Comparison of ENCODE assay signal across 20 cellular contexts in the genomic region with DNA sequence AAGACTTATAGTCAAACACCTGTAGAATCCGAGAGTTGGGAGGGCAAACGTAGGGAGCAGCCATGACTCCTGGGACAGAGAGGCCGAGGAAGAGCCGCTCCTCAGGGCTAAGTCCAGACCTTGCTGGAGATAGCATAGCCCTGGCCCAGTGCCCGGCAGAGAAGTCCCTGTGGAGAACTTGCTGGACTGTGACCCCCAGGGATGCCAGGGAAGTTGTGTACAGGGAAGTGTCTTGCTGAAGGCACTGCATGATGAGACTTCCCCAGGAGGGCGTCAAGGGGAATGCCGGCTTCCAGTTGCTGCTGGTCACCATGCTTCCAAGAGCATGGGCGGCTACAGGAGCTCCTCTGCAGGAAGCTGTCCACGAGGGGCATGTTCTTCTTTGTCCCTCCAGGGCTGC. TPM values are rescaled to one million over a fixed set of nuclear protein-coding genes. Genes with fewer than 3 reads are reported as not detected.
DNase-seq lines count a peak whose midpoint lies in the region; ATAC-seq and TF ChIP-seq lines count a peak whose summit lies in the region.
"Had no signal": no experiment of that assay in that cellular context is flagged by ENCODE, and none has a peak within 500 bp of the region (broad histone marks: within the 10 kb centered on the region; RNA-seq: fewer than 3 reads in every experiment).

No MANE protein-coding gene starts in this region.

- ATAC-seq in mucosa of descending colon (peak; percentile 92), GM19452 (IDR thresholded peaks at IDR 0.05; ENCODE audit: unreplicated experiment) (no peak), GM21825 (IDR thresholded peaks at IDR 0.05; ENCODE audit: unreplicated experiment) (no peak)

- H3K27me3 ChIP-seq in hepatocyte (no peaks in the 10 kb centered on the region), stomach (no peaks in the 10 kb centered on the region)
- H3K27me3 ChIP-seq: MG63 had no signal

- TF ChIP-seq CTCF in hepatocyte (IDR thresholded peaks at IDR 0.05; ENCODE audit: poor library complexity) (no peak), mucosa of descending colon (IDR thresholded peaks at IDR 0.05) (no peak), stomach (IDR thresholded peaks at IDR 0.05) (no peak)

- no peak overlapping the region for H3K4me3 ChIP-seq in hepatocyte
- no peak overlapping the region for H3K4me3 ChIP-seq in mucosa of descending colon
- H3K4me3 ChIP-seq in stomach = no peak overlapping the region
- H3K4me3 ChIP-seq: MG63 had no signal

- no peak for TF ChIP-seq POLR2A in stomach (IDR thresholded peaks at IDR 0.05)

- TF ChIP-seq EP300 in stomach (IDR thresholded peaks at IDR 0.05) = no peak

- no peaks in the 10 kb centered on the region for H3K9me2 ChIP-seq in hepatocyte (replicated peaks; ENCODE audit: insufficient read depth)

- intact Hi-C loops in mucosa of descending colon (cut with DNase I, micrococcal nuclease) = no loop called here
- intact Hi-C loops in stomach (cut with DNase I; ENCODE audit: low total_unique reads) = no loop called here

- peak overlapping the region; percentile 34 for H3K27ac ChIP-seq in hepatocyte
- no peak overlapping the region for H3K27ac ChIP-seq in stomach

- DNase-seq in HT-29 (ENCODE audit: low spot score) = peak; percentile 8
- DNase-seq in hepatocyte (ENCODE audit: low spot score) = no peak
- DNase-seq in mucosa of descending colon = peak; percentile 91 to 92 (median 92)
- peak; percentile 55 for DNase-seq in stomach
- DNase-seq in NK-92 treated with Interleukin-12 subunit alpha and Interleukin-12 subunit beta, amount 100 ng/mL, for 24 hours (lab: John Stamatoyannopoulos, UW) = no peak
- DNase-seq in EL = no peak
- DNase-seq: DMS79 treated with DMSO at 0.1 percent for 48 hours, GDM1, MG63, NCI-H1105, NCI-H187 treated with DMSO at 0.1 percent for 48 hours, NCI-H2171, NCI-H446 treated with DMSO at 0.1 percent for 48 hours, NCI-H774, Right ventricle myocardium superior had no signal

- H3K4me1 ChIP-seq in hepatocyte (ENCODE audit: insufficient read depth) = no peaks in the 10 kb centered on the region
- peaks cover 9% of the 10 kb centered on the region for H3K4me1 ChIP-seq in mucosa of descending colon (ENCODE audit: low read depth)
- H3K4me1 ChIP-seq in stomach = peaks cover 0 to 19% (median 10%) of the 10 kb centered on the region in 4 donors
- H3K4me1 ChIP-seq: Caco-2 had no signal

- no peaks in the 10 kb centered on the region for H4K20me1 ChIP-seq in hepatocyte (ENCODE audit: insufficient read depth, poor library complexity, severe bottlenecking)

- WGBS in hepatocyte (ENCODE audit: low lambda C conversion rate, missing lambda C conversion rate) = 84% methylated on average over 9 of the region's 9 CpGs
- 71 to 79% (median 77%) methylated on average over 8 to 9 of the region's 9 CpGs for WGBS in stomach, 5 donors

- H3K36me3 ChIP-seq in hepatocyte (replicated peaks; ENCODE audit: insufficient read depth, low read depth) (no peaks in the 10 kb centered on the region), mucosa of descending colon (ENCODE audit: low read depth) (no peaks in the 10 kb centered on the region), stomach (peaks cover 0 to 23% (median 10%) of the 10 kb centered on the region in 4 donors)
- H3K36me3 ChIP-seq: MG63 had no signal

- H3K9me3 ChIP-seq in hepatocyte (ENCODE audit: low read depth) (no peaks in the 10 kb centered on the region), mucosa of descending colon (no peaks in the 10 kb centered on the region), stomach (no peaks in the 10 kb centered on the region)
- H3K9me3 ChIP-seq: Caco-2, MG63 had no signal

- no peaks in the 10 kb centered on the region for H3K79me2 ChIP-seq in hepatocyte

- no peak overlapping the region for H2AFZ ChIP-seq in hepatocyte

- no peak overlapping the region for H3K4me2 ChIP-seq in hepatocyte

RNA-seq across cellular contexts. Expression of a gene that starts 8.6 kb away (rescaled TPM):
- total RNA-seq in HT-29 (2014; rRNA removed; shearing (Covaris generic)) = not detected in 2 replicates
- total RNA-seq in hepatocyte (not detected in 2 replicates), mucosa of descending colon (under 1 TPM; 0.19 to 0.32 (median 0.19) TPM), stomach (under 1 TPM in 1 of 5 donors, not detected in 4; 0.72 TPM)
- polyA plus RNA-seq in hepatocyte (0.23 and 0.74 TPM in 2 replicates), stomach (under 1 TPM in 2 of 3 donors, not detected in 1; 0.13 to 0.50 TPM)
- total RNA-seq: A673, Right ventricle myocardium superior had no signal
- polyA plus RNA-seq: CD14-positive monocyte had no signal

RNA-seq across cellular contexts. Expression of a gene that starts 29.6 kb away (rescaled TPM):
- total RNA-seq in HT-29 (2014; rRNA removed; shearing (Covaris generic)) = 50.5 and 57.7 TPM in 2 replicates
- total RNA-seq in hepatocyte (95.7 and 101 TPM in 2 replicates), mucosa of descending colon (100 to 1,000 TPM; 148 to 263 (median 244) TPM), stomach (100 to 1,000 TPM in 4 of 5 donors, 10 to 100 TPM in 1; 12.8 to 204 (median 115) TPM)
- polyA plus RNA-seq in hepatocyte (122 and 135 TPM in 2 replicates), stomach (100 to 1,000 TPM in 2 of 3 donors, 10 to 100 TPM in 1; 87.5 to 132 (median 110) TPM)

Comparison
In these comparisons a context has a peak if more than half of its experiments do, and no peak if none do; other contexts are left out.
1. DNase-seq: peak in HT-29 (single experiment), mucosa of descending colon (3 of 3) and stomach (single experiment); none in hepatocyte (single experiment), NK-92 treated with Interleukin-12 subunit alpha and Interleukin-12 subunit beta, amount 100 ng/mL, for 24 hours (single experiment) and EL (single experiment).